ENCODE assay signal across 10 cellular contexts in the genomic region with DNA sequence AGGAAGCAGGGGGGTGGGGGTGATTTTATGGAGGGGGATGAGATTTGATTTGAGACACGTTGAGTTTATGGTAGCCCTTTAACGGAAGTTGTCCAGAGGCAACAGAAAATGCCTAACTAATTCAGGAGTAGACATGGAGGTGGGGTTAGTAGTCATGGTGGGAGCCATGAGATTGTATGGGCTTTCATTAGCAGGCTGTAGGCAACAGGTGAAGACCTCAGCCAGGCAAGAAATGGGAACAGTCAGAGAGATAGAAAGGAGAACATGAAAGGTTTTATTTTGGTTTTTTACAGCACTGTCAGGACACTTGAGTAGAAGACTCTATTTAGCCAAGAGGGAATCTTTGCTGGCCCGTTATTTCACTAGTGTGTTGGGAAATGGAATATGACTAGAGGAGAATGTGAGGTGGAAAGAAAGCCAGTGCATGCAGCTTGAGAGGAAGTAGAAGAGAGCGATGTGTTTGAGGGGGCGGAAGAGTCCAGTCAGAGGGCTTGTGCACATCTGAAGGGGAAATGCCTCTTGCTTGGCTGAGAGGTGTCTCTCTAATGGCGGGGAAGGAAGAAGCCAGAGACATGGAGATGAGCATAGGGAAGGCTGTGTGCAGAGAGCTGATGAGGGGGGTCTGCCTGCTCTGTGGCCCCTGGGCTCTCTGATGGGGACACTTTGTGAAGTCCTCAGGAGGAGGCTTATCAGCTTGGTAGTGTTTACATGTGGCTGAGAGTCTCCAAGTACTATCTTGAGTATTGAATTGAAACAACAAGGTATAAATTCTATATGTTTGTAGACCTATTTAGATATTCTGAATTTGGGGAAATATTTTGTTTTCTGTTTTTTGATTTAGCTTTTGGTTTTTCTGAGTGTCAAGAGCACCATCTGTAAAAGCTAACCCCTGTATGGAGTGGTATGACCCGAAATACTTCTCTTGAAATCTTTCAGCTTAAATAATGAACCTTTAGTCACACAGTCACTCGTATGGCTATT.
DNase-seq lines count a peak whose midpoint lies in the region; ATAC-seq and TF ChIP-seq lines count a peak whose summit lies in the region.
"Had no signal": no experiment of that assay in that cellular context is flagged by ENCODE, and none has a peak within 500 bp of the region (broad histone marks: within the 10 kb centered on the region; RNA-seq: fewer than 3 reads in every experiment).

No MANE protein-coding gene starts in this region.

- TF ChIP-seq CTCF in cardiac fibroblast (IDR thresholded peaks at IDR 0.05; ENCODE audit: low read depth, low read length) (no peak), gastrocnemius medialis (IDR thresholded peaks at IDR 0.05 in 4 of 5, conservative IDR thresholded peaks at IDR 0.05 in 1 of 5) (no peak)

- peaks cover 50 to 62% of the 10 kb centered on the region in 2 donors for H3K4me1 ChIP-seq in gastrocnemius medialis

- peak overlapping the region; percentile 67 to 79 (median 72) for H3K27ac ChIP-seq in gastrocnemius medialis
- H3K27ac ChIP-seq: 22Rv1 had no signal

- no peaks in the 10 kb centered on the region for H3K9me3 ChIP-seq in gastrocnemius medialis

- in situ Hi-C loops in gastrocnemius medialis (cut with MboI; ENCODE audit: low sequenced_read_pairs in 4 of 4), result loop anchor here in 1 of 4 donors (10.0 kb wide), 1 partner anchor 83 kb away; the partner anchor contains the start of gene CAB39

- no peak for TF ChIP-seq POLR2A in gastrocnemius medialis (IDR thresholded peaks at IDR 0.05)

- H3K27me3 ChIP-seq in gastrocnemius medialis, result no peaks in the 10 kb centered on the region

- ATAC-seq in gastrocnemius medialis, result peak in 1 of 2 donors; percentile 69

- intact Hi-C loops in gastrocnemius medialis (cut with DNase I; ENCODE audit: low total_unique reads), result loop anchor here (5.0 to 10.0 kb wide), 2 partner anchors 131 to 383 kb away; partner anchors contain the start of gene SP100

- peaks cover 0 to 32% of the 10 kb centered on the region in 2 donors for H3K36me3 ChIP-seq in gastrocnemius medialis

- H3K4me3 ChIP-seq in cardiac fibroblast (replicated peaks in 1 of 2; ENCODE audit: low read depth in 2 of 2, low read length in 2 of 2) (no peak overlapping the region), gastrocnemius medialis (no peak overlapping the region)

- DNase-seq in SIG-M5 treated with dmso at 0.1 percent for 504 hours (lab: John Stamatoyannopoulos, UW; ENCODE audit: unreplicated experiment), result peak; percentile 66
- DNase-seq in SIG-M5 (lab: John Stamatoyannopoulos, UW), result no peak
- DNase-seq in Kasumi-1 (lab: John Stamatoyannopoulos, UW), result peak; percentile 59 to 66
- DNase-seq in cardiac fibroblast (ENCODE audit: low read depth in 2 of 2), result peak; percentile 35 to 57
- peak in 1 of 2 donors; percentile 29 for DNase-seq in gastrocnemius medialis
- DNase-seq in putamen (ENCODE audit: low spot score), result no peak
- DNase-seq in cerebellar cortex (ENCODE audit: low spot score), result no peak
- DNase-seq in HK-2 (ENCODE audit: unreplicated experiment), result no peak
- DNase-seq: NCI-H2107 had no signal

Comparison
In these comparisons a context has a peak if more than half of its experiments do, and no peak if none do; other contexts are left out.
1. DNase-seq: peak in SIG-M5 treated with dmso at 0.1 percent for 504 hours (single experiment), Kasumi-1 (2 of 2) and cardiac fibroblast (2 of 2); none in SIG-M5 (single experiment), putamen (single experiment), cerebellar cortex (single experiment) and HK-2 (single experiment).